Comparison of ENCODE assay signal across 8 cellular contexts in the genomic region with DNA sequence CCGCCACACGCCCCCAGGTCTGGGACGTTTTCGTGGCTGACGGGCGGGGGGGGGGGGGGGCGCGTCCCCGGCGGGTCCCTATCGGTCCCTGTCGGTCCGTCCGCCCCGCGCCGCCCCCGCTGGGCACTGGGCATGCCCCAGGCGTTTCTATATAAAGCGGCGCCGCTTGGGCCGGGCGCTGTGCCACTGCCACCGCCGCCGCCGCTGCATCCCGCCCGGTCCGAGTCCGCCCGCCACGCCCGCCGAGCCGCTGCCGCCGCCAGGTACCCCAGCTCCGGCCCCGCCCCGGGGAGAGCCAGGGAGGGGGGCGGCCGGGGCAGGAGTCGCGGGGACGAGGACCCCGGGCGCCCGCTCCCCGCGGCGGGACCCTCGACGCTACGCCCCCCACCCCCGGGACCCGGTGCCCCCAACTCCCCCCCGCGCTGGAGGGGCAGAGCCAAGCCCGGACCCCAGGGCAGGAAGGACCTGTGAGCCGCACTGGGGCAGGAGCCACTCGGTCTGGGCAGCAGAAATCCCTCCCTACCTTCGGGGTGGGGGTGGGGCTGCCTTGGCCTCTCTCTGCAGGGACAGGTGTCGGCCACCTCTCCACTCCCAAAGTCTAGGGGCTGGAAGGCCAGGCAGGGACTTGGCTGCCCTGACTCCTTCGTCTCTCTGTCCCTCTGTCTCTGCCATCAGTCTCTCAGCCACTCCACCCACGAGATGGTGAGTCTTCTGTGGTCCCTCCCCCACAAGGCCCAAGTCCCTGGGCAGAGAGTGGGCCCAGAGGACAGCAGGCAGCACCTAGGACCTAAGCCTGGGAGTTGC. TPM values are rescaled to one million over a fixed set of nuclear protein-coding genes. Genes with fewer than 3 reads are reported as not detected.
A peak's percentile ranks its signal among the peaks of the same experiment; 100 is the strongest.
DNase-seq lines count a peak whose midpoint lies in the region; ATAC-seq and TF ChIP-seq lines count a peak whose summit lies in the region.

TSS of gene CARNS1 (plus strand) at position 178 of the 804 bp plus-strand sequence. CDS start at position 700, 522 bp downstream.

- H3K27me3 ChIP-seq in sigmoid colon = peaks cover 17 to 45% (median 20%) of the 10 kb centered on the region in 3 donors

- H3K9me3 ChIP-seq in ES-I3 (ENCODE audit: control insufficient read depth, insufficient read depth, low read length) = no peaks in the 10 kb centered on the region
- H3K9me3 ChIP-seq in sigmoid colon = no peaks in the 10 kb centered on the region

- peak within 1 kb of the TSS; percentile 13 for H3K27ac Mint-ChIP-seq in WTC11

- H3K9me3 Mint-ChIP-seq in WTC11 = no peaks in the 10 kb centered on the region

- CTCF ChIA-PET in WTC11 (lab: Charles Lee) = interaction anchor here (0.5 to 3.6 kb wide), 5 partner anchors 14 to 33 kb away, joined by 3 to 22 read pairs (median 4); partner anchors contain the start of genes PPP1CA and RAD9A

- peak within 1 kb of the TSS; percentile 9 to 41 (median 38) for H3K4me3 ChIP-seq in sigmoid colon

- peak; percentile 66 for DNase-seq in WTC11 (ENCODE audit: low spot score)
- no peak for DNase-seq in cardiac septum (ENCODE audit: low spot score)
- DNase-seq in sigmoid colon = no peak
- no peak for DNase-seq in KG1 (lab: John Stamatoyannopoulos, UW)
- no peak for DNase-seq in HK-2 (ENCODE audit: unreplicated experiment)
- DNase-seq in NCI-H524 treated with DMSO at 0.1 percent for 48 hours (lab: John Stamatoyannopoulos, UW) = no peak

- peak within 1 kb of the TSS; percentile 74 for H3K4me3 Mint-ChIP-seq in WTC11

- WGBS in sigmoid colon, 2 donors = 4 to 8% methylated on average over 67 of the region's 67 CpGs

- H3K27me3 Mint-ChIP-seq in WTC11 (ENCODE audit: low read depth) = peaks cover 16% of the 10 kb centered on the region

- no peak for TF ChIP-seq POLR2A in sigmoid colon (IDR thresholded peaks at IDR 0.05)

- POLR2A ChIA-PET in WTC11 (lab: Charles Lee) = interaction anchor here (0.5 kb wide), 1 partner anchor 28 kb away, joined by 3 read pairs; the partner anchor contains the start of gene CORO1B

- H3K9ac ChIP-seq in ES-I3 (ENCODE audit: low read depth, low read length) = peak within 1 kb of the TSS; percentile 53; the same call in 1 of the 2 replicates

- intact Hi-C loops in cardiac septum (cut with DNase I) = no loop called here
- intact Hi-C loops in sigmoid colon (cut with DNase I) = no loop called here

- H3K4me1 Mint-ChIP-seq in WTC11 = peaks cover 14% of the 10 kb centered on the region

- ATAC-seq in WTC11 (peak; percentile 46), GM19455 (IDR thresholded peaks at IDR 0.05; ENCODE audit: unreplicated experiment) (no peak)

- H3K4me1 ChIP-seq in ES-I3 (ENCODE audit: insufficient read depth, low read length) = peaks cover 8% of the 10 kb centered on the region; the same call in 1 of the 2 replicates
- H3K4me1 ChIP-seq in sigmoid colon = peaks cover 0 to 43% (median 32%) of the 10 kb centered on the region in 4 donors

- TF ChIP-seq EP300 in sigmoid colon (IDR thresholded peaks at IDR 0.05) = no peak

- H3K36me3 Mint-ChIP-seq in WTC11 = no peaks in the 10 kb centered on the region

- peak within 1 kb of the TSS in 3 of 4 donors; percentile 15 to 51 (median 23) for H3K27ac ChIP-seq in sigmoid colon

- H3K36me3 ChIP-seq in ES-I3 (ENCODE audit: insufficient read depth, low read length) = no peaks in the 10 kb centered on the region
- no peaks in the 10 kb centered on the region for H3K36me3 ChIP-seq in sigmoid colon

- TF ChIP-seq CTCF in WTC11 (IDR thresholded peaks at IDR 0.05) = no peak
- TF ChIP-seq CTCF in sigmoid colon (IDR thresholded peaks at IDR 0.05) = no peak

TF ChIP-seq in WTC11, 78 proteins besides CTCF, POLR2A, EP300 and RAD21:
- TF ChIP-seq USF2 (CRISPR knock-in tag; IDR thresholded peaks at IDR 0.05) (no peak), TCF7 (CRISPR knock-in tag; IDR thresholded peaks at IDR 0.05; ENCODE audit: low read depth) (no peak), ZNF671 (CRISPR knock-in tag; IDR thresholded peaks at IDR 0.05) (no peak), GRHL2 (CRISPR knock-in tag; IDR thresholded peaks at IDR 0.05; ENCODE audit: insufficient replicate concordance, severe bottlenecking) (no peak), ETV6 (CRISPR knock-in tag; IDR thresholded peaks at IDR 0.05) (no peak), USF1 (CRISPR knock-in tag; IDR thresholded peaks at IDR 0.05) (no peak), SMAD4 (CRISPR knock-in tag; IDR thresholded peaks at IDR 0.05) (no peak), GTF2I (CRISPR knock-in tag; conservative IDR thresholded peaks at IDR 0.05) (no peak)
- TF ChIP-seq, protein P1, sequence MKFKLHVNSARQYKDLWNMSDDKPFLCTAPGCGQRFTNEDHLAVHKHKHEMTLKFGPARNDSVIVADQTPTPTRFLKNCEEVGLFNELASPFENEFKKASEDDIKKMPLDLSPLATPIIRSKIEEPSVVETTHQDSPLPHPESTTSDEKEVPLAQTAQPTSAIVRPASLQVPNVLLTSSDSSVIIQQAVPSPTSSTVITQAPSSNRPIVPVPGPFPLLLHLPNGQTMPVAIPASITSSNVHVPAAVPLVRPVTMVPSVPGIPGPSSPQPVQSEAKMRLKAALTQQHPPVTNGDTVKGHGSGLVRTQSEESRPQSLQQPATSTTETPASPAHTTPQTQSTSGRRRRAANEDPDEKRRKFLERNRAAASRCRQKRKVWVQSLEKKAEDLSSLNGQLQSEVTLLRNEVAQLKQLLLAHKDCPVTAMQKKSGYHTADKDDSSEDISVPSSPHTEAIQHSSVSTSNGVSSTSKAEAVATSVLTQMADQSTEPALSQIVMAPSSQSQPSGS (CRISPR knock-in tag; IDR thresholded peaks at IDR 0.05; ENCODE audit: borderline replicate concordance, low read depth) = no peak
- TF ChIP-seq, protein P2, sequence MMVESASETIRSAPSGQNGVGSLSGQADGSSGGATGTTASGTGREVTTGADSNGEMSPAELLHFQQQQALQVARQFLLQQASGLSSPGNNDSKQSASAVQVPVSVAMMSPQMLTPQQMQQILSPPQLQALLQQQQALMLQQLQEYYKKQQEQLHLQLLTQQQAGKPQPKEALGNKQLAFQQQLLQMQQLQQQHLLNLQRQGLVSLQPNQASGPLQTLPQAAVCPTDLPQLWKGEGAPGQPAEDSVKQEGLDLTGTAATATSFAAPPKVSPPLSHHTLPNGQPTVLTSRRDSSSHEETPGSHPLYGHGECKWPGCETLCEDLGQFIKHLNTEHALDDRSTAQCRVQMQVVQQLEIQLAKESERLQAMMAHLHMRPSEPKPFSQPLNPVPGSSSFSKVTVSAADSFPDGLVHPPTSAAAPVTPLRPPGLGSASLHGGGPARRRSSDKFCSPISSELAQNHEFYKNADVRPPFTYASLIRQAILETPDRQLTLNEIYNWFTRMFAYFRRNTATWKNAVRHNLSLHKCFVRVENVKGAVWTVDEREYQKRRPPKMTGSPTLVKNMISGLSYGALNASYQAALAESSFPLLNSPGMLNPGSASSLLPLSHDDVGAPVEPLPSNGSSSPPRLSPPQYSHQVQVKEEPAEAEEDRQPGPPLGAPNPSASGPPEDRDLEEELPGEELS (CRISPR knock-in tag; IDR thresholded peaks at IDR 0.05) = 0 out of 2 replicates have a peak, but pooled peaks have one; percentile 26
- TF ChIP-seq, protein P3, sequence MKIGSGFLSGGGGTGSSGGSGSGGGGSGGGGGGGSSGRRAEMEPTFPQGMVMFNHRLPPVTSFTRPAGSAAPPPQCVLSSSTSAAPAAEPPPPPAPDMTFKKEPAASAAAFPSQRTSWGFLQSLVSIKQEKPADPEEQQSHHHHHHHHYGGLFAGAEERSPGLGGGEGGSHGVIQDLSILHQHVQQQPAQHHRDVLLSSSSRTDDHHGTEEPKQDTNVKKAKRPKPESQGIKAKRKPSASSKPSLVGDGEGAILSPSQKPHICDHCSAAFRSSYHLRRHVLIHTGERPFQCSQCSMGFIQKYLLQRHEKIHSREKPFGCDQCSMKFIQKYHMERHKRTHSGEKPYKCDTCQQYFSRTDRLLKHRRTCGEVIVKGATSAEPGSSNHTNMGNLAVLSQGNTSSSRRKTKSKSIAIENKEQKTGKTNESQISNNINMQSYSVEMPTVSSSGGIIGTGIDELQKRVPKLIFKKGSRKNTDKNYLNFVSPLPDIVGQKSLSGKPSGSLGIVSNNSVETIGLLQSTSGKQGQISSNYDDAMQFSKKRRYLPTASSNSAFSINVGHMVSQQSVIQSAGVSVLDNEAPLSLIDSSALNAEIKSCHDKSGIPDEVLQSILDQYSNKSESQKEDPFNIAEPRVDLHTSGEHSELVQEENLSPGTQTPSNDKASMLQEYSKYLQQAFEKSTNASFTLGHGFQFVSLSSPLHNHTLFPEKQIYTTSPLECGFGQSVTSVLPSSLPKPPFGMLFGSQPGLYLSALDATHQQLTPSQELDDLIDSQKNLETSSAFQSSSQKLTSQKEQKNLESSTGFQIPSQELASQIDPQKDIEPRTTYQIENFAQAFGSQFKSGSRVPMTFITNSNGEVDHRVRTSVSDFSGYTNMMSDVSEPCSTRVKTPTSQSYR (CRISPR knock-in tag; IDR thresholded peaks at IDR 0.05) = peak; percentile 62; the same call in 1 of the 2 replicates
- TF ChIP-seq, protein P4, sequence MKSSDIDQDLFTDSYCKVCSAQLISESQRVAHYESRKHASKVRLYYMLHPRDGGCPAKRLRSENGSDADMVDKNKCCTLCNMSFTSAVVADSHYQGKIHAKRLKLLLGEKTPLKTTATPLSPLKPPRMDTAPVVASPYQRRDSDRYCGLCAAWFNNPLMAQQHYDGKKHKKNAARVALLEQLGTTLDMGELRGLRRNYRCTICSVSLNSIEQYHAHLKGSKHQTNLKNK (CRISPR knock-in tag; IDR thresholded peaks at IDR 0.05) = no peak

RNA-seq across cellular contexts. Expression of gene CARNS1, which starts in this region (rescaled TPM):
- 1.3 to 2.6 TPM (median 2.4 TPM) in 3 replicates for total RNA-seq in WTC11 (2021)
- total RNA-seq in cardiac septum = 22.2 TPM
- total RNA-seq in sigmoid colon = under 1 TPM; 0.16 to 0.68 (median 0.46) TPM
- polyA plus RNA-seq in sigmoid colon = under 1 TPM in 1 of 3 donors, not detected in 2; 0.83 TPM
